8 cellular contexts compared by ENCODE assay signal in genomic region chr1:167721617-167722151, GRCh38. TPM values are rescaled to one million over a fixed set of nuclear protein-coding genes. Genes with fewer than 3 reads are reported as not detected.
DNase-seq lines count a peak whose midpoint lies in the region; ATAC-seq and TF ChIP-seq lines count a peak whose summit lies in the region.

TSS of gene MPZL1 (plus strand) at chr1:167721982. CDS start at chr1:167722152, 170 bp downstream.

- peak; percentile 94 for DNase-seq in AG10803 (ENCODE audit: low read depth)
- DNase-seq in NCI-H345 treated with DMSO at 0.1 percent for 48 hours (lab: John Stamatoyannopoulos, UW; ENCODE audit: unreplicated experiment): peak; percentile 75
- DNase-seq in activated CD4-positive, alpha-beta T cell treated with anti-CD3 and anti-CD28 coated beads for 1 hour: peak; percentile 87
- peak; percentile 98 for DNase-seq in cerebellum (ENCODE audit: low spot score)
- no peak for DNase-seq in kidney epithelial cell (ENCODE audit: low read depth)
- peak; percentile 95 for DNase-seq in stimulated activated CD4-positive, alpha-beta T cell treated with anti-CD3 and anti-CD28 coated beads, Interleukin-15, amount 100 ng/mL, for 24 hours

- no peaks in the 10 kb centered on the region for H3K27me3 ChIP-seq in kidney epithelial cell (ENCODE audit: control insufficient read depth, insufficient read depth, low read length)

- H3K36me3 ChIP-seq in kidney epithelial cell (ENCODE audit: control insufficient read depth, insufficient read depth, low read length): no peaks in the 10 kb centered on the region

- H3K4me3 ChIP-seq in AG10803 (ENCODE audit: low read length) (peak within 1 kb of the TSS; percentile 82), kidney epithelial cell (ENCODE audit: low read depth, low read length) (peak within 1 kb of the TSS; percentile 90)

- TF ChIP-seq CTCF in AG10803 (conservative IDR thresholded peaks at IDR 0.05; ENCODE audit: low read length) (no peak), kidney epithelial cell (IDR thresholded peaks at IDR 0.05; ENCODE audit: insufficient read depth, low read length, poor library complexity, severe bottlenecking) (no peak)

- ATAC-seq in GM19023 (IDR thresholded peaks at IDR 0.05; ENCODE audit: unreplicated experiment) (peak; percentile 94), HG03196 (IDR thresholded peaks at IDR 0.05; ENCODE audit: unreplicated experiment) (peak; percentile 78)

RNA-seq across cellular contexts. Expression of gene MPZL1, which starts in this region (rescaled TPM):
- total RNA-seq in cerebellum (134 TPM), kidney epithelial cell (78.0 and 85.5 TPM in 2 replicates)
